In the genomic region with DNA sequence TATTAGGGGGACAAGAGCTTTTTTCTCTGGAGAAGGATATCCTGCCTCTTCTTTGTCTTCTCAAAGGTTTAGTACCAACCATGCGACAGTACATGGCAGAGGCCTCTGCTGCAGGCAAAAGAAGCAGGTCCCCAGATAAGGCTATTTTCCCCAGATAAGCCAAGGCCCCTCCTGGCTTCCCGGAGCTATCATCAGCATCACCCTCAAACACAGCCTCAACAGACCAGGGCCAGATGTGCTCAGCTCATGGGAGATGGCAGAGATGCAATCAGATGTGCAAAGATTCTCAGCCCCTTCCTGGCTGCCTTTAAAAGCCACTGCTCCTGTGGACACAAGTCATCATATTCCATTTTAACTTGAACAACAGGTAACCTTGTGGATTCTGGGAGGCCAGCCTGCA, we compare ENCODE assay signal across 8 cellular contexts. TPM values are rescaled to one million over a fixed set of nuclear protein-coding genes. Genes with fewer than 3 reads are reported as not detected.
"Had no signal": no experiment of that assay in that cellular context is flagged by ENCODE, and none has a peak within 500 bp of the region (broad histone marks: within the 10 kb centered on the region; RNA-seq: fewer than 3 reads in every experiment).

No MANE protein-coding gene starts in this region.

- H3K4me3 Mint-ChIP-seq: HFFc6, IgD-negative memory B cell had no signal

- H3K4me1 Mint-ChIP-seq: IgD-negative memory B cell had no signal

- DNase-seq: GM23248, GOT3, H7, HFFc6 had no signal

- H3K27ac Mint-ChIP-seq: HFFc6, IgD-negative memory B cell had no signal

- ATAC-seq: HCT116, HepG2 had no signal

- H3K36me3 Mint-ChIP-seq: IgD-negative memory B cell had no signal

- H3K9me3 Mint-ChIP-seq: IgD-negative memory B cell had no signal

- H3K27ac ChIP-seq: GM23248, HL-60 had no signal

RNA-seq across cellular contexts. Expression of a gene that starts 49.0 kb away (rescaled TPM):
- total RNA-seq: GM23248, HepG2 had no signal
- polyA plus RNA-seq: GM23248, HepG2, IgD-negative memory B cell had no signal
